Comparison of ENCODE assay signal across 1 cellular context in the genomic region with DNA sequence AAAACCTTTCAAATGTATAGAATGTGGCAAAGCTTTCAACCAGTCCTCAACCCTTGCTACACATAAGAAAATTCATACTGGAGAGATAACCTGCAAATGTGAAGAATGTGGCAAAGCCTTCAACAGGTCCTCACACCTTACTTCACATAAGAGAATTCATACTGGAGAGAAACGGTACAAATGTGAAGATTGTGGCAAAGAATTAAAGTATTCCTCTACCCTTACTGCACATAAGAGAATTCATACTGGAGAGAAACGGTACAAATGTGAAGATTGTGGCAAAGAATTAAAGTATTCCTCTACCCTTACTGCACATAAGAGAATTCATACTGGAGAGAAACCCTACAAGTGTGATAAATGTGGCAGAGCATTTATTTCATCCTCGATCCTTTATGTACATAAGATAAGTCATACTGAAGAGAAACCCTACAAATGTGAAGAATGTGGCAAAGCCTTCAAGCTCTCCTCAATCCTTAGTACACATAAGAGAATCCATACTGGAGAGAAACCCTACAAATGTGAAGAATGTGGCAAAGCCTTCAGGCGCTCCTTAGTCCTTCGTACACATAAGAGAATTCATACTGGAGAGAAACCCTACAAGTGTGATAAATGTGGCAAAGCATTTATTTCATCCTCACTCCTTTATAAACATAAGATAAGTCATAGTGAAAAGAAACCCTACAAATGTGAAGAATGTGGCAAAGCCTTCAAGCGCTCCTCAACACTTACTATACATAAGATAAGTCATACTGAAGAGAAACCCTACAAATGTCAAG. TPM values are rescaled to one million over a fixed set of nuclear protein-coding genes. Genes with fewer than 3 reads are reported as not detected.
"Had no signal": no experiment of that assay in that cellular context is flagged by ENCODE, and none has a peak within 500 bp of the region (broad histone marks: within the 10 kb centered on the region; RNA-seq: fewer than 3 reads in every experiment).

No MANE protein-coding gene starts in this region.

RNA-seq across cellular contexts. Expression of a gene that starts 40.5 kb away (rescaled TPM):
- total RNA-seq: ascending aorta had no signal
